11 cellular contexts compared by ENCODE assay signal in the genomic region with DNA sequence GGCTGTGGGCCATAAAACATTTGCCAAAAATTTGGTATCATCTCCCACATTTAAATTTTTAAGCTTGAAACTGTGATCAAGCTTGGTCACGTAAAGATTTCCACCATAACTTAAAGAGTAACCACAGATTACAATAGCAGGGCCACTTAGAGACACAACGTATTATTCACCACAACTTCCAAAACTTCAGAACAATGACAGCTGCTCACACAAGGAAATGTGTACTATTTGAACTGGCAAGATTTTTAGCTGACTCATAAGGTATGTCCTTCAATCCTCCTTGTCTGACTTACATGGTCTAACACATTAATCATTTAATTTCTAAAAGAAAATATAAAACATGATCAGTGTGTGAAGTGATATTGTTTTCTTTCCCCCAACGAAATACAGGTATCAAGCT.
DNase-seq lines count a peak whose midpoint lies in the region; ATAC-seq, FAIRE-seq and TF ChIP-seq lines count a peak whose summit lies in the region.
"Had no signal": no experiment of that assay in that cellular context is flagged by ENCODE, and none has a peak within 500 bp of the region (broad histone marks: within the 10 kb centered on the region; RNA-seq: fewer than 3 reads in every experiment).

No MANE protein-coding gene starts in this region.

- ATAC-seq in GM18511 (IDR thresholded peaks at IDR 0.05; ENCODE audit: unreplicated experiment) = no peak
- ATAC-seq: activated CD8-positive, alpha-beta T cell treated with anti-CD3 and anti-CD28 coated beads for 36 hours had no signal

- TF ChIP-seq CTCF in epithelial cell of proximal tubule (conservative IDR thresholded peaks at IDR 0.05; ENCODE audit: low read depth, low read length) = no peak

- peak; percentile 57 for DNase-seq in EL
- DNase-seq in RCC 7860 (ENCODE audit: low spot score) = peak; percentile 87
- peak; percentile 54 for DNase-seq in epithelial cell of proximal tubule (ENCODE audit: low read depth)
- DNase-seq in non-pigmented ciliary epithelial cell (ENCODE audit: low read depth) = peak; percentile 37
- no peak for DNase-seq in activated CD4-positive, CD25-positive, alpha-beta regulatory T cell treated with anti-CD3 and anti-CD28 coated beads, Interleukin-2, amount 50 U/mL, for 72 hours
- DNase-seq in activated gamma-delta T cell treated with Interleukin-2 at 50 U/mL for 16 hours = no peak
- no peak for DNase-seq in NK-92 treated with Interleukin-12 subunit alpha and Interleukin-12 subunit beta, amount 100 ng/mL, for 24 hours (lab: John Stamatoyannopoulos, UW)
- DNase-seq: activated CD8-positive, alpha-beta T cell treated with anti-CD3 and anti-CD28 coated beads for 36 hours; adrenal gland; sigmoid colon had no signal

- H3K4me3 ChIP-seq in epithelial cell of proximal tubule (ENCODE audit: low read depth, low read length) = no peak overlapping the region
- H3K4me3 ChIP-seq: adrenal gland, sigmoid colon had no signal

- FAIRE-seq in RCC 7860 (lab: Jason Lieb, UNC) = peak; percentile 96

Comparison
In these comparisons a context has a peak if more than half of its experiments do, and no peak if none do; other contexts are left out.
1. DNase-seq: peak in EL (single experiment), RCC 7860 (single experiment), epithelial cell of proximal tubule (single experiment) and non-pigmented ciliary epithelial cell (single experiment); none in activated CD4-positive, CD25-positive, alpha-beta regulatory T cell treated with anti-CD3 and anti-CD28 coated beads, Interleukin-2, amount 50 U/mL, for 72 hours (single experiment), activated gamma-delta T cell treated with Interleukin-2 at 50 U/mL for 16 hours (single experiment) and NK-92 treated with Interleukin-12 subunit alpha and Interleukin-12 subunit beta, amount 100 ng/mL, for 24 hours (single experiment).